8 cellular contexts compared by ENCODE assay signal in genomic region chr14:21455912-21456667, GRCh38. TPM values are rescaled to one million over a fixed set of nuclear protein-coding genes. Genes with fewer than 3 reads are reported as not detected.
DNase-seq lines count a peak whose midpoint lies in the region; ATAC-seq and TF ChIP-seq lines count a peak whose summit lies in the region.

Gene CHD8, minus strand, starts transcription at chr14:21456123. Its CDS starts 24,480 bp downstream, at chr14:21431643.

- peaks cover 38% of the 10 kb centered on the region for H3K4me1 Mint-ChIP-seq in activated naive CD8-positive, alpha-beta T cell treated with anti-CD3 and anti-CD28 coated beads for 36 hours
- H3K4me1 Mint-ChIP-seq in glutamatergic neuron (ENCODE audit: low read depth, unreplicated experiment) (peaks cover 7% of the 10 kb centered on the region), osteocyte (ENCODE audit: unreplicated experiment) (peaks cover 33% of the 10 kb centered on the region)

- peaks cover 18 to 21% of the 10 kb centered on the region in 2 donors for H3K4me1 ChIP-seq in thyroid gland

- H3K4me3 Mint-ChIP-seq in activated naive CD8-positive, alpha-beta T cell treated with anti-CD3 and anti-CD28 coated beads for 36 hours = peak within 1 kb of the TSS; percentile 95
- H3K4me3 Mint-ChIP-seq in glutamatergic neuron (ENCODE audit: unreplicated experiment) (peak within 1 kb of the TSS; percentile 95), osteocyte (ENCODE audit: unreplicated experiment) (peak within 1 kb of the TSS; percentile 93)

- peaks cover 23% of the 10 kb centered on the region for H3K36me3 Mint-ChIP-seq in activated naive CD8-positive, alpha-beta T cell treated with anti-CD3 and anti-CD28 coated beads for 36 hours
- H3K36me3 Mint-ChIP-seq in glutamatergic neuron (ENCODE audit: unreplicated experiment) (no peaks in the 10 kb centered on the region), osteocyte (ENCODE audit: unreplicated experiment) (peaks cover 13% of the 10 kb centered on the region)

- peak within 1 kb of the TSS; percentile 99 for H3K27ac Mint-ChIP-seq in activated naive CD8-positive, alpha-beta T cell treated with anti-CD3 and anti-CD28 coated beads for 36 hours
- H3K27ac Mint-ChIP-seq in glutamatergic neuron (ENCODE audit: unreplicated experiment) (peak within 1 kb of the TSS; percentile 96), osteocyte (ENCODE audit: unreplicated experiment) (peak within 1 kb of the TSS; percentile 100)

- H3K9me3 ChIP-seq in thyroid gland = no peaks in the 10 kb centered on the region

- peaks cover 6 to 10% of the 10 kb centered on the region in 2 donors for H3K36me3 ChIP-seq in thyroid gland

- WGBS in thyroid gland, 2 donors = 1% methylated on average over 29 to 31 of the region's 36 CpGs

- TF ChIP-seq POLR2A in thyroid gland (IDR thresholded peaks at IDR 0.05) = peak in 1 of 2 donors; percentile 81

- TF ChIP-seq CTCF in GM10266 (IDR thresholded peaks at IDR 0.05; ENCODE audit: control insufficient read depth, insufficient read depth, low read depth, missing control alignments) = peak; percentile 83
- TF ChIP-seq CTCF in glutamatergic neuron (IDR thresholded peaks at IDR 0.05; ENCODE audit: partially characterized antibody, unreplicated experiment) = peak; percentile 67
- peak; percentile 73 for TF ChIP-seq CTCF in osteocyte (IDR thresholded peaks at IDR 0.05)
- TF ChIP-seq CTCF in thyroid gland (IDR thresholded peaks at IDR 0.05) = peak in 3 of 6 experiments; percentile 25 to 48 (median 34)

- peak within 1 kb of the TSS; percentile 91 to 98 (median 96) for H3K27ac ChIP-seq in thyroid gland

- ATAC-seq in HG02610 (IDR thresholded peaks at IDR 0.05; ENCODE audit: unreplicated experiment) = peak; percentile 97

- no peaks in the 10 kb centered on the region for H3K27me3 Mint-ChIP-seq in activated naive CD8-positive, alpha-beta T cell treated with anti-CD3 and anti-CD28 coated beads for 36 hours
- H3K27me3 Mint-ChIP-seq in glutamatergic neuron (ENCODE audit: unreplicated experiment) (no peaks in the 10 kb centered on the region), osteocyte (ENCODE audit: unreplicated experiment) (no peaks in the 10 kb centered on the region)

- no peaks in the 10 kb centered on the region for H3K27me3 ChIP-seq in thyroid gland

- peak within 1 kb of the TSS; percentile 68 to 94 (median 89) for H3K4me3 ChIP-seq in thyroid gland (replicated peaks in 1 of 3)

- no peaks in the 10 kb centered on the region for H3K9me3 Mint-ChIP-seq in activated naive CD8-positive, alpha-beta T cell treated with anti-CD3 and anti-CD28 coated beads for 36 hours
- H3K9me3 Mint-ChIP-seq in glutamatergic neuron (ENCODE audit: unreplicated experiment) = no peaks in the 10 kb centered on the region
- no peaks in the 10 kb centered on the region for H3K9me3 Mint-ChIP-seq in osteocyte (ENCODE audit: unreplicated experiment)

- peak; percentile 95 for DNase-seq in GM10266 (ENCODE audit: extremely low spot score)
- peak; percentile 100 for DNase-seq in NCI-H1092 treated with DMSO at 0.1 percent for 48 hours (lab: John Stamatoyannopoulos, UW)
- peak; percentile 94 for DNase-seq in SKM-1 treated with dmso at 0.1 percent for 144 hours (lab: John Stamatoyannopoulos, UW; ENCODE audit: unreplicated experiment)
- peak; percentile 99 for DNase-seq in activated naive CD8-positive, alpha-beta T cell treated with anti-CD3 and anti-CD28 coated beads for 36 hours
- DNase-seq in glutamatergic neuron = peak; percentile 99
- peak; percentile 100 for DNase-seq in osteocyte (ENCODE audit: extremely low spot score, unreplicated experiment)
- DNase-seq in thyroid gland = peak; percentile 100

- intact Hi-C loops in thyroid gland (cut with DNase I) = no loop called here

RNA-seq across cellular contexts. Expression of gene CHD8, which starts in this region (rescaled TPM):
- total RNA-seq in activated naive CD8-positive, alpha-beta T cell treated with anti-CD3 and anti-CD28 coated beads for 36 hours = 10 to 100 TPM; 78.5 to 86.2 TPM
- total RNA-seq in glutamatergic neuron (ENCODE audit: unreplicated experiment) = 146 TPM
- total RNA-seq in osteocyte = 86.0 and 99.0 TPM in 2 replicates
- 100 to 1,000 TPM in 1 of 4 donors, 10 to 100 TPM in 3; 64.1 to 102 (median 76.8) TPM for total RNA-seq in thyroid gland

Comparison
In these comparisons a context has a peak if more than half of its experiments do, and no peak if none do; other contexts are left out.
1. Peak in every context shown above with its lines: DNase-seq, ATAC-seq, H3K4me3 ChIP-seq and H3K27ac ChIP-seq.